ENCODE assay signal across 34 cellular contexts in the genomic region with DNA sequence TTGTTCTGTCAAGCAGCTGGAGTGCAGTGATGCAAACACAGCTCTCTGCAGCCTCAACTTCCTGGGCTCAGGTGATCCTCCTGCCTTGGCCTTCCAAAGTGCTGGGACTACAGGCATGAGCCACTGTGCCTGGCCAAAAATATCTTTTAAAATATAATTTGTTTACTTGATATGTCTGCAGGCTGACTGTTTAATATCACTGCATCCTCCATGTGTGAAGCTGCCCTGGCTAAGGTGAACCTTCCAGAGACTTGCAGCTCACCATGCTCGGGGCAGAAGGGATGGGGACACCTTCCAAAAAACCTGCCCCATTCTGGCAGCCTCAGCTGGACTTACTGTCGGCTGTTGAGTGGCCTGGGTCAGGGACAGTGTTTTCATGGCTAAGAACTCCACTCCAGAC. TPM values are rescaled to one million over a fixed set of nuclear protein-coding genes. Genes with fewer than 3 reads are reported as not detected.
"Had no signal": no experiment of that assay in that cellular context is flagged by ENCODE, and none has a peak within 500 bp of the region (broad histone marks: within the 10 kb centered on the region; RNA-seq: fewer than 3 reads in every experiment).

No MANE protein-coding gene starts in this region.

- H3K4me3 ChIP-seq: ascending aorta, K562 had no signal

- ATAC-seq: activated CD8-positive, alpha-beta memory T cell treated with anti-CD3 and anti-CD28 coated beads, Interleukin-2, amount 10 ng/mL, durations not matched to agents 7 days and 5 days; K562; Panc1; SK-N-SH treated with all-trans-retinoic acid at 6 μM for 48 hours; T-cell had no signal

- H3K36me3 ChIP-seq: WERI-Rb-1 had no signal

- H3K27ac ChIP-seq: WERI-Rb-1 had no signal

- H3K4me3 Mint-ChIP-seq: activated CD4-positive, alpha-beta memory T cell treated with anti-CD3 and anti-CD28 coated beads, Interleukin-2, amount 10 ng/mL, durations not matched to agents 7 days and 5 days; activated CD8-positive, alpha-beta memory T cell treated with anti-CD3 and anti-CD28 coated beads, Interleukin-2, amount 10 ng/mL, durations not matched to agents 7 days and 5 days; activated naive CD8-positive, alpha-beta T cell treated with anti-CD3 and anti-CD28 coated beads for 36 hours; T-cell had no signal

- H3K9me3 Mint-ChIP-seq: activated CD4-positive, alpha-beta memory T cell treated with anti-CD3 and anti-CD28 coated beads, Interleukin-2, amount 10 ng/mL, durations not matched to agents 7 days and 5 days; activated naive CD8-positive, alpha-beta T cell treated with anti-CD3 and anti-CD28 coated beads for 36 hours; T-cell had no signal

- H3K9me3 ChIP-seq: ascending aorta had no signal

- H3K27me3 ChIP-seq: ascending aorta had no signal

- H3K36me3 Mint-ChIP-seq: activated CD8-positive, alpha-beta memory T cell treated with anti-CD3 and anti-CD28 coated beads, Interleukin-2, amount 10 ng/mL, durations not matched to agents 7 days and 5 days; activated naive CD8-positive, alpha-beta T cell treated with anti-CD3 and anti-CD28 coated beads for 36 hours had no signal

- H3K4me1 Mint-ChIP-seq: activated CD4-positive, alpha-beta memory T cell treated with anti-CD3 and anti-CD28 coated beads, Interleukin-2, amount 10 ng/mL, durations not matched to agents 7 days and 5 days; activated CD8-positive, alpha-beta memory T cell treated with anti-CD3 and anti-CD28 coated beads, Interleukin-2, amount 10 ng/mL, durations not matched to agents 7 days and 5 days; activated naive CD8-positive, alpha-beta T cell treated with anti-CD3 and anti-CD28 coated beads for 36 hours; T-cell had no signal

- DNase-seq: activated CD4-positive, alpha-beta T cell treated with anti-CD3 and anti-CD28 coated beads for 1 hour; activated CD4-positive, alpha-beta T cell treated with anti-CD3 and anti-CD28 coated beads for 48 hours; activated CD4-positive, CD25-positive, alpha-beta regulatory T cell; activated CD8-positive, alpha-beta memory T cell treated with anti-CD3 and anti-CD28 coated beads for 24 hours; activated CD8-positive, alpha-beta memory T cell treated with anti-CD3 and anti-CD28 coated beads, Interleukin-2, amount 10 ng/mL, durations not matched to agents 7 days and 5 days; activated CD8-positive, alpha-beta memory T cell treated with anti-CD3 and anti-CD28 coated beads, Interleukin-2, amount 50 U/mL, for 48 hours; activated effector memory CD4-positive, alpha-beta T cell treated with anti-CD3 and anti-CD28 coated beads, Interleukin-2, amount 50 U/mL, for 16 hours; activated naive CD4-positive, alpha-beta T cell; activated naive CD4-positive, alpha-beta T cell treated with anti-CD3 and anti-CD28 coated beads, Interleukin-2, amount 50 U/mL, for 16 hours; activated naive CD8-positive, alpha-beta T cell treated with anti-CD3 and anti-CD28 coated beads for 36 hours; activated T-cell treated with anti-CD3 and anti-CD28 coated beads, Interleukin-2, amount 50 U/mL, for 48 hours; amniotic stem cell; central memory CD4-positive, alpha-beta T cell; NCI-H1105; NCI-H1417 treated with DMSO at 0.1 percent for 48 hours; NCI-H1930; NCI-H2081 treated with DMSO at 0.1 percent for 48 hours; NCI-H226; NCI-H446 treated with DMSO at 0.1 percent for 48 hours; NCI-H524; NCI-H82; SIG-M5; T-cell; T-helper 2 cell; T1000; WERI-Rb-1 had no signal

- H3K27ac Mint-ChIP-seq: activated CD4-positive, alpha-beta memory T cell treated with anti-CD3 and anti-CD28 coated beads, Interleukin-2, amount 10 ng/mL, durations not matched to agents 7 days and 5 days; activated CD8-positive, alpha-beta memory T cell treated with anti-CD3 and anti-CD28 coated beads, Interleukin-2, amount 10 ng/mL, durations not matched to agents 7 days and 5 days; activated naive CD8-positive, alpha-beta T cell treated with anti-CD3 and anti-CD28 coated beads for 36 hours had no signal

RNA-seq across cellular contexts. Expression of gene DDC, which starts 57.6 kb away (rescaled TPM):
- total RNA-seq: activated CD4-positive, alpha-beta memory T cell treated with anti-CD3 and anti-CD28 coated beads, Interleukin-2, amount 10 ng/mL, durations not matched to agents 7 days and 5 days; activated CD8-positive, alpha-beta memory T cell treated with anti-CD3 and anti-CD28 coated beads, Interleukin-2, amount 10 ng/mL, durations not matched to agents 7 days and 5 days; ascending aorta; K562; M059J; RPMI7951; SK-MEL-5; T-cell had no signal
- polyA plus RNA-seq: K562 had no signal
